ENCODE assay signal across 21 cellular contexts in genomic region chr2:25797607-25798488, GRCh38.
DNase-seq lines count a peak whose midpoint lies in the region; ATAC-seq, FAIRE-seq and TF ChIP-seq lines count a peak whose summit lies in the region.
"Had no signal": no experiment of that assay in that cellular context is flagged by ENCODE, and none has a peak within 500 bp of the region (broad histone marks: within the 10 kb centered on the region; RNA-seq: fewer than 3 reads in every experiment).

No MANE protein-coding gene starts in this region.

- WGBS in liver = 69% methylated on average over 5 of the region's 5 CpGs
- WGBS in HepG2 (ENCODE audit: low lambda C conversion rate) = 89% methylated on average over 5 of the region's 5 CpGs

- H3K36me3 ChIP-seq in liver (ENCODE audit: control insufficient read depth in 4 of 4, insufficient read depth in 3 of 4, low read depth in 1 of 4, low read length in 3 of 4) (peaks cover 0 to 6% (median 3%) of the 10 kb centered on the region in 4 donors), HepG2 (replicated peaks in 1 of 2; ENCODE audit: control insufficient read depth in 1 of 2, insufficient read depth in 2 of 2, low read length in 2 of 2) (peaks cover 15 to 52% of the 10 kb centered on the region in 2 experiments)
- H3K36me3 ChIP-seq: neural progenitor cell had no signal

- no peak overlapping the region for H3K9ac ChIP-seq in liver (ENCODE audit: low read depth in 1 of 2, low read length in 2 of 2)
- no peak overlapping the region for H3K9ac ChIP-seq in HepG2 (ENCODE audit: insufficient read depth, low read depth, low read length)
- H3K9ac ChIP-seq: GM23248, neural progenitor cell had no signal

- H3K27me3 ChIP-seq in liver (ENCODE audit: control insufficient read depth in 4 of 4, insufficient read depth in 4 of 4, low read length in 3 of 4) (no peaks in the 10 kb centered on the region), HepG2 (ENCODE audit: control insufficient read depth in 1 of 2, insufficient read depth in 2 of 2, low read length in 2 of 2) (no peaks in the 10 kb centered on the region)
- H3K27me3 ChIP-seq: gastrocnemius medialis, neural progenitor cell, tibial nerve had no signal

- no peak for FAIRE-seq in HepG2 (lab: Jason Lieb, UNC)

- H3K4me3 Mint-ChIP-seq in activated CD4-positive, alpha-beta memory T cell treated with anti-CD3 and anti-CD28 coated beads, Interleukin-2, amount 10 ng/mL, durations not matched to agents 7 days and 5 days = no peak overlapping the region
- H3K4me3 Mint-ChIP-seq in activated naive CD8-positive, alpha-beta T cell treated with anti-CD3 and anti-CD28 coated beads, Interleukin-2, amount 50 U/mL, for 24 hours = peak overlapping the region; percentile 25
- no peak overlapping the region for H3K4me3 Mint-ChIP-seq in stimulated activated naive B cell treated with anti-CD40 and anti-IgM and Interleukin-4, amounts not matched to agents 10 μg/mL and 1 μg/mL and 100 μg/mL, for 72 hours
- H3K4me3 Mint-ChIP-seq: activated B cell treated with CpG ODN at 0.5 μM for 24 hours, neural progenitor cell had no signal

- DNase-seq in HepG2 (ENCODE audit: low spot score) (no peak), Kasumi-1 (lab: John Stamatoyannopoulos, UW) (no peak), NCI-H187 treated with DMSO at 0.1 percent for 48 hours (lab: John Stamatoyannopoulos, UW) (no peak)
- DNase-seq in activated CD4-positive, alpha-beta memory T cell treated with anti-CD3 and anti-CD28 coated beads, Interleukin-2, amount 10 ng/mL, durations not matched to agents 7 days and 5 days = no peak
- DNase-seq in activated naive CD8-positive, alpha-beta T cell treated with anti-CD3 and anti-CD28 coated beads, Interleukin-2, amount 50 U/mL, for 24 hours = peak; percentile 46
- DNase-seq in stimulated activated naive B cell treated with anti-CD40 and anti-IgM and Interleukin-4, amounts not matched to agents 10 μg/mL and 1 μg/mL and 100 μg/mL, for 72 hours = no peak
- DNase-seq: activated B cell treated with CpG ODN at 0.5 μM for 24 hours, aorta, cerebellar nuclear complex, COR-L47, gastrocnemius medialis, GM23248, NCI-H1694 treated with DMSO at 0.1 percent for 48 hours, NCI-H2227 treated with DMSO at 0.1 percent for 48 hours, NCI-H774, PC-3, SHP77 treated with DMSO at 0.1 percent for 48 hours had no signal

- H3K27ac ChIP-seq in liver (ENCODE audit: low read depth in 1 of 2, low read length in 2 of 2) = no peak overlapping the region
- no peak overlapping the region for H3K27ac ChIP-seq in HepG2 (ENCODE audit: extremely low read length, insufficient read depth, low read length)
- H3K27ac ChIP-seq: gastrocnemius medialis, GM23248, neural progenitor cell, tibial nerve had no signal

- peaks cover 5% of the 10 kb centered on the region for H3K79me2 ChIP-seq in HepG2 (ENCODE audit: insufficient read depth, low read length)

- peak overlapping the region; percentile 52 for H3K27ac Mint-ChIP-seq in activated CD4-positive, alpha-beta memory T cell treated with anti-CD3 and anti-CD28 coated beads, Interleukin-2, amount 10 ng/mL, durations not matched to agents 7 days and 5 days
- H3K27ac Mint-ChIP-seq in activated naive CD8-positive, alpha-beta T cell treated with anti-CD3 and anti-CD28 coated beads, Interleukin-2, amount 50 U/mL, for 24 hours = peak overlapping the region; percentile 91
- peak overlapping the region; percentile 33 for H3K27ac Mint-ChIP-seq in stimulated activated naive B cell treated with anti-CD40 and anti-IgM and Interleukin-4, amounts not matched to agents 10 μg/mL and 1 μg/mL and 100 μg/mL, for 72 hours
- H3K27ac Mint-ChIP-seq: neural progenitor cell had no signal

- no peaks in the 10 kb centered on the region for H3K27me3 Mint-ChIP-seq in activated CD4-positive, alpha-beta memory T cell treated with anti-CD3 and anti-CD28 coated beads, Interleukin-2, amount 10 ng/mL, durations not matched to agents 7 days and 5 days
- no peaks in the 10 kb centered on the region for H3K27me3 Mint-ChIP-seq in activated naive CD8-positive, alpha-beta T cell treated with anti-CD3 and anti-CD28 coated beads, Interleukin-2, amount 50 U/mL, for 24 hours
- H3K27me3 Mint-ChIP-seq in stimulated activated naive B cell treated with anti-CD40 and anti-IgM and Interleukin-4, amounts not matched to agents 10 μg/mL and 1 μg/mL and 100 μg/mL, for 72 hours = no peaks in the 10 kb centered on the region
- H3K27me3 Mint-ChIP-seq: activated B cell treated with CpG ODN at 0.5 μM for 24 hours had no signal

- no TSS peak for BruUV-seq in HepG2 (replicated peaks; lab: Mats Ljungman, UMichigan)

- H3K36me3 Mint-ChIP-seq in activated CD4-positive, alpha-beta memory T cell treated with anti-CD3 and anti-CD28 coated beads, Interleukin-2, amount 10 ng/mL, durations not matched to agents 7 days and 5 days (ENCODE audit: low read depth) = peaks cover 69% of the 10 kb centered on the region
- H3K36me3 Mint-ChIP-seq in activated naive CD8-positive, alpha-beta T cell treated with anti-CD3 and anti-CD28 coated beads, Interleukin-2, amount 50 U/mL, for 24 hours (ENCODE audit: low read depth) = peaks cover 73% of the 10 kb centered on the region
- H3K36me3 Mint-ChIP-seq in stimulated activated naive B cell treated with anti-CD40 and anti-IgM and Interleukin-4, amounts not matched to agents 10 μg/mL and 1 μg/mL and 100 μg/mL, for 72 hours = peaks cover 29 to 49% of the 10 kb centered on the region in 2 donors

- H3K9me3 ChIP-seq in liver (ENCODE audit: control insufficient read depth in 4 of 4, low read length in 3 of 4) (no peaks in the 10 kb centered on the region), HepG2 (ENCODE audit: low read length) (no peaks in the 10 kb centered on the region)
- H3K9me3 ChIP-seq: gastrocnemius medialis, tibial nerve had no signal

- TF ChIP-seq CTCF in liver (IDR thresholded peaks at IDR 0.05; ENCODE audit: low read depth, low read length, missing input control) (no peak), HepG2 (CRISPR knock-in tag; IDR thresholded peaks at IDR 0.05) (no peak)

- H3K4me3 ChIP-seq in liver (ENCODE audit: low read depth in 1 of 3, low read length in 3 of 3) = no peak overlapping the region
- H3K4me3 ChIP-seq in HepG2 (replicated peaks in 1 of 3; ENCODE audit: insufficient read depth in 1 of 3, low read depth in 2 of 3, low read length in 3 of 3) = no peak overlapping the region
- H3K4me3 ChIP-seq: gastrocnemius medialis, GM23248, neural progenitor cell, tibial nerve had no signal

- H3K9me3 Mint-ChIP-seq in activated CD4-positive, alpha-beta memory T cell treated with anti-CD3 and anti-CD28 coated beads, Interleukin-2, amount 10 ng/mL, durations not matched to agents 7 days and 5 days = no peaks in the 10 kb centered on the region
- no peaks in the 10 kb centered on the region for H3K9me3 Mint-ChIP-seq in activated naive CD8-positive, alpha-beta T cell treated with anti-CD3 and anti-CD28 coated beads, Interleukin-2, amount 50 U/mL, for 24 hours
- H3K9me3 Mint-ChIP-seq in stimulated activated naive B cell treated with anti-CD40 and anti-IgM and Interleukin-4, amounts not matched to agents 10 μg/mL and 1 μg/mL and 100 μg/mL, for 72 hours = no peaks in the 10 kb centered on the region
- H3K9me3 Mint-ChIP-seq: activated B cell treated with CpG ODN at 0.5 μM for 24 hours, neural progenitor cell had no signal

- CTCF ChIA-PET in HepG2 (lab: Yijun Ruan, JAX; ENCODE audit: low intra/inter-chr PET ratio, low total read pairs) = no interaction called here
- CTCF ChIA-PET in activated CD4-positive, alpha-beta memory T cell treated with anti-CD3 and anti-CD28 coated beads, Interleukin-2, amount 10 ng/mL, durations not matched to agents 7 days and 5 days (lab: Charles Lee) = no interaction called here

- in situ Hi-C loops in HepG2 (cut with HindIII; ENCODE audit: extremely low pct_ligation_motif_present, low pct_unique_long_range_greater_than_20kb) = no loop called here

- peaks cover 63% of the 10 kb centered on the region for H3K4me1 Mint-ChIP-seq in activated CD4-positive, alpha-beta memory T cell treated with anti-CD3 and anti-CD28 coated beads, Interleukin-2, amount 10 ng/mL, durations not matched to agents 7 days and 5 days
- H3K4me1 Mint-ChIP-seq in activated naive CD8-positive, alpha-beta T cell treated with anti-CD3 and anti-CD28 coated beads, Interleukin-2, amount 50 U/mL, for 24 hours = peaks cover 84% of the 10 kb centered on the region
- peaks cover 23 to 40% of the 10 kb centered on the region in 2 donors for H3K4me1 Mint-ChIP-seq in stimulated activated naive B cell treated with anti-CD40 and anti-IgM and Interleukin-4, amounts not matched to agents 10 μg/mL and 1 μg/mL and 100 μg/mL, for 72 hours

- H2AFZ ChIP-seq in HepG2 (ENCODE audit: low read length) = no peak overlapping the region
- H2AFZ ChIP-seq: GM23248, neural progenitor cell had no signal

- TF ChIP-seq RAD21 in liver (IDR thresholded peaks at IDR 0.05) = peak in 1 of 2 donors; percentile 9
- TF ChIP-seq RAD21 in HepG2 (CRISPR knock-in tag; IDR thresholded peaks at IDR 0.05) = no peak

- no peak for TF ChIP-seq EP300 in HepG2 (IDR thresholded peaks at IDR 0.05; ENCODE audit: low read depth in 2 of 2, low read length in 2 of 2)
- no peak for TF ChIP-seq EP300 in HepG2 (CRISPR knock-in tag; IDR thresholded peaks at IDR 0.05; ENCODE audit: borderline replicate concordance)

- no peak overlapping the region for H3K4me2 ChIP-seq in HepG2 (ENCODE audit: low read depth, low read length)
- H3K4me2 ChIP-seq: neural progenitor cell had no signal

- no peaks in the 10 kb centered on the region; the same call in 1 of the 2 replicates for H4K20me1 ChIP-seq in HepG2 (ENCODE audit: insufficient read depth, low read length)

- H3K4me1 ChIP-seq in liver (ENCODE audit: control insufficient read depth in 4 of 4, insufficient read depth in 4 of 4, low read length in 3 of 4) (peaks cover 0 to 31% (median 10%) of the 10 kb centered on the region in 4 donors), HepG2 (ENCODE audit: insufficient read depth, low read length) (peaks cover 31% of the 10 kb centered on the region)
- H3K4me1 ChIP-seq: gastrocnemius medialis had no signal

- TF ChIP-seq POLR2A in HepG2 (IDR thresholded peaks at IDR 0.05; ENCODE audit: insufficient read depth in 1 of 2, low read depth in 2 of 2, low read length in 2 of 2) = no peak

- POLR2A ChIA-PET in HepG2 (lab: Yijun Ruan, JAX) = no interaction called here
- POLR2A ChIA-PET in activated CD4-positive, alpha-beta memory T cell treated with anti-CD3 and anti-CD28 coated beads, Interleukin-2, amount 10 ng/mL, durations not matched to agents 7 days and 5 days (lab: Charles Lee) = interaction anchor here (0.9 to 1.9 kb wide), 3 partner anchors 11 to 55 kb away, joined by 4 read pairs; no protein-coding TSS in a partner anchor

- ATAC-seq in HepG2 (no peak), GM18520 (IDR thresholded peaks at IDR 0.05; ENCODE audit: unreplicated experiment) (no peak)
- ATAC-seq in activated naive CD8-positive, alpha-beta T cell treated with anti-CD3 and anti-CD28 coated beads, Interleukin-2, amount 50 U/mL, for 24 hours = peak; percentile 71
- ATAC-seq in stimulated activated naive B cell treated with anti-CD40 and anti-IgM and Interleukin-4, amounts not matched to agents 10 μg/mL and 1 μg/mL and 100 μg/mL, for 72 hours (replicated peaks) = no peak
- ATAC-seq: gastrocnemius medialis, PC-3 had no signal

- intact Hi-C loops in HepG2 (cut with micrococcal nuclease; ENCODE audit: unreplicated experiment) = no loop called here

TF ChIP-seq in liver, 16 proteins besides CTCF, POLR2A, EP300 and RAD21 (continues in another document):
- TF ChIP-seq HNF4A (conservative IDR thresholded peaks at IDR 0.05) = peak in 1 of 2 donors; percentile 36

TF ChIP-seq in HepG2, 621 proteins besides CTCF, POLR2A, EP300 and RAD21 (continues in another document):
- no peak for TF ChIP-seq ZSCAN9 (CRISPR knock-in tag; IDR thresholded peaks at IDR 0.05; ENCODE audit: borderline replicate concordance)

Comparison
In these comparisons a context has a peak if more than half of its experiments do, and no peak if none do; other contexts are left out.
1. H3K27ac Mint-ChIP-seq: peak in every context shown above with its lines; median percentile 91 in activated naive CD8-positive, alpha-beta T cell treated with anti-CD3 and anti-CD28 coated beads, Interleukin-2, amount 50 U/mL, for 24 hours; 52 in activated CD4-positive, alpha-beta memory T cell treated with anti-CD3 and anti-CD28 coated beads, Interleukin-2, amount 10 ng/mL, durations not matched to agents 7 days and 5 days; 33 in stimulated activated naive B cell treated with anti-CD40 and anti-IgM and Interleukin-4, amounts not matched to agents 10 μg/mL and 1 μg/mL and 100 μg/mL, for 72 hours.